21 cellular contexts compared by ENCODE assay signal in the genomic region with DNA sequence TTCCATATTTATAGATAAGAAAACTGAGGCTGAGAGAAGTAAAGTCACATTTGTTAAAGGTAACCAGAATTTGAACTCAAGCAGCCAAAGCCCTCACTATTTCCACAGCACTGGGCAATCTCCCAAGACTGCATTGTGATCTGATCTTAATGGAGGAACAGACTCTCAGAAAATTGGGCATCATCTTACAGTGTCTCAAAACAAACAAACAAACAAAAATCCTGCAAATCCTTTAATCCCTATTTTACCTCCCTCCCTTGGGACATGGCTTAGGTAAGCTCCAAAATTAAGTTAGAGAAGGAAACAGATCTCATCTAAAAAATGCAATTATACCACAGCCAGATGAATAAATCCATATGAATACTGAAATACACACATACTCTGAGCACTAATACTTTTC. TPM values are rescaled to one million over a fixed set of nuclear protein-coding genes. Genes with fewer than 3 reads are reported as not detected.
A peak's percentile ranks its signal among the peaks of the same experiment; 100 is the strongest.
DNase-seq lines count a peak whose midpoint lies in the region; ATAC-seq and TF ChIP-seq lines count a peak whose summit lies in the region.
"Had no signal": no experiment of that assay in that cellular context is flagged by ENCODE, and none has a peak within 500 bp of the region (broad histone marks: within the 10 kb centered on the region; RNA-seq: fewer than 3 reads in every experiment).

No MANE protein-coding gene starts in this region.

- H3K4me3 ChIP-seq in OCI-LY3 (ENCODE audit: low read length): peak overlapping the region; percentile 68
- H3K4me3 ChIP-seq in skeletal muscle satellite cell (ENCODE audit: low read length): no peak overlapping the region
- H3K4me3 ChIP-seq: psoas muscle, spleen had no signal

- H3K27me3 ChIP-seq in OCI-LY3 (ENCODE audit: low read depth, low read length): no peaks in the 10 kb centered on the region
- no peaks in the 10 kb centered on the region for H3K27me3 ChIP-seq in skeletal muscle satellite cell (ENCODE audit: control insufficient read depth, insufficient read depth, low read length)

- H3K4me1 ChIP-seq in OCI-LY3 (ENCODE audit: low read length) (peaks cover 7% of the 10 kb centered on the region; the same call in 1 of the 2 replicates), skeletal muscle satellite cell (ENCODE audit: control insufficient read depth, insufficient read depth, low read length) (peaks cover 12% of the 10 kb centered on the region)
- H3K4me1 ChIP-seq: gastrocnemius medialis, psoas muscle had no signal

- H3K9me3 Mint-ChIP-seq in T-helper 2 cell treated with Interferon-gamma antibody and Interleukin-4, amounts not matched to agents 5 μg/mL and 100 μg/mL, for 36 hours: no peaks in the 10 kb centered on the region
- no peaks in the 10 kb centered on the region for H3K9me3 Mint-ChIP-seq in chondrocyte (ENCODE audit: low read depth)
- H3K9me3 Mint-ChIP-seq: activated CD4-positive, alpha-beta memory T cell treated with anti-CD3 and anti-CD28 coated beads for 36 hours; activated naive CD4-positive, alpha-beta T cell treated with anti-CD3 and anti-CD28 coated beads, Interleukin-2, amount 50 U/mL, for 24 hours; activated T-cell treated with anti-CD3 and anti-CD28 coated beads, Interleukin-2, amount 50 U/mL, for 4 hours; nephron progenitor cell had no signal

- no peak overlapping the region for H3K9ac ChIP-seq in OCI-LY3 (ENCODE audit: low read length)
- no peak overlapping the region for H3K9ac ChIP-seq in skeletal muscle satellite cell (ENCODE audit: low read depth, low read length)

- peaks cover 22% of the 10 kb centered on the region for H3K27me3 Mint-ChIP-seq in T-helper 2 cell treated with Interferon-gamma antibody and Interleukin-4, amounts not matched to agents 5 μg/mL and 100 μg/mL, for 36 hours (ENCODE audit: low read depth)
- no peaks in the 10 kb centered on the region for H3K27me3 Mint-ChIP-seq in chondrocyte (ENCODE audit: low read depth)

- peak overlapping the region; percentile 72 for H3K4me2 ChIP-seq in OCI-LY3 (ENCODE audit: low read length)
- H3K4me2 ChIP-seq in skeletal muscle satellite cell (ENCODE audit: low read length): peak overlapping the region; percentile 84

- H3K36me3 ChIP-seq in OCI-LY3 (replicated peaks; ENCODE audit: low read depth, low read length): no peaks in the 10 kb centered on the region
- no peaks in the 10 kb centered on the region for H3K36me3 ChIP-seq in skeletal muscle satellite cell (ENCODE audit: insufficient read depth, low read length)
- H3K36me3 ChIP-seq: gastrocnemius medialis, spleen had no signal

- DNase-seq in T-helper 2 cell treated with Interferon-gamma antibody and Interleukin-4, amounts not matched to agents 5 μg/mL and 100 μg/mL, for 36 hours (ENCODE audit: low spot score): no peak
- DNase-seq in T-helper 2 cell (no peak), fibroblast of peridontal ligament (ENCODE audit: extremely low read depth) (peak; percentile 47), SKM-1 treated with dmso at 0.1 percent for 144 hours (lab: John Stamatoyannopoulos, UW; ENCODE audit: unreplicated experiment) (no peak), chondrocyte (ENCODE audit: low spot score) (no peak)
- DNase-seq: cortex of kidney, DMS 273 treated with DMSO at 0.1 percent for 48 hours, gastrocnemius medialis, GDM1, NCI-H1694 treated with DMSO at 0.1 percent for 48 hours, psoas muscle, SIG-M5, spleen had no signal

- ATAC-seq in GM18868 (IDR thresholded peaks at IDR 0.05; ENCODE audit: unreplicated experiment): no peak
- ATAC-seq: gastrocnemius medialis had no signal

- H3K36me3 Mint-ChIP-seq in T-helper 2 cell treated with Interferon-gamma antibody and Interleukin-4, amounts not matched to agents 5 μg/mL and 100 μg/mL, for 36 hours (ENCODE audit: low read depth): no peaks in the 10 kb centered on the region
- H3K36me3 Mint-ChIP-seq in chondrocyte (ENCODE audit: low read depth): no peaks in the 10 kb centered on the region
- H3K36me3 Mint-ChIP-seq: activated CD4-positive, alpha-beta memory T cell treated with anti-CD3 and anti-CD28 coated beads for 36 hours; CD14-positive monocyte had no signal

- no peaks in the 10 kb centered on the region for H3K79me2 ChIP-seq in OCI-LY3 (ENCODE audit: low read length)

- H4K20me1 ChIP-seq in OCI-LY3 (ENCODE audit: insufficient read depth, low read length): no peaks in the 10 kb centered on the region

- peak overlapping the region; percentile 98 for H2AFZ ChIP-seq in OCI-LY3 (ENCODE audit: low read depth, low read length)

- peak overlapping the region; percentile 74 for H3K4me3 Mint-ChIP-seq in T-helper 2 cell treated with Interferon-gamma antibody and Interleukin-4, amounts not matched to agents 5 μg/mL and 100 μg/mL, for 36 hours
- no peak overlapping the region for H3K4me3 Mint-ChIP-seq in chondrocyte (ENCODE audit: unreplicated experiment)
- H3K4me3 Mint-ChIP-seq: activated CD4-positive, alpha-beta memory T cell treated with anti-CD3 and anti-CD28 coated beads for 36 hours; activated naive CD4-positive, alpha-beta T cell treated with anti-CD3 and anti-CD28 coated beads, Interleukin-2, amount 50 U/mL, for 24 hours; activated T-cell treated with anti-CD3 and anti-CD28 coated beads, Interleukin-2, amount 50 U/mL, for 4 hours; nephron progenitor cell had no signal

- TF ChIP-seq CTCF in OCI-LY3 (IDR thresholded peaks at IDR 0.05; ENCODE audit: low read depth, low read length) (no peak), chondrocyte (IDR thresholded peaks at IDR 0.05) (no peak)

- H3K4me1 Mint-ChIP-seq in T-helper 2 cell treated with Interferon-gamma antibody and Interleukin-4, amounts not matched to agents 5 μg/mL and 100 μg/mL, for 36 hours (ENCODE audit: low read depth): peaks cover 25% of the 10 kb centered on the region
- H3K4me1 Mint-ChIP-seq in chondrocyte (ENCODE audit: low read depth): peaks cover 54% of the 10 kb centered on the region

- no peak overlapping the region for H3K27ac Mint-ChIP-seq in T-helper 2 cell treated with Interferon-gamma antibody and Interleukin-4, amounts not matched to agents 5 μg/mL and 100 μg/mL, for 36 hours
- H3K27ac Mint-ChIP-seq in chondrocyte (ENCODE audit: unreplicated experiment): no peak overlapping the region
- H3K27ac Mint-ChIP-seq: activated CD4-positive, alpha-beta memory T cell treated with anti-CD3 and anti-CD28 coated beads for 36 hours; activated naive CD4-positive, alpha-beta T cell treated with anti-CD3 and anti-CD28 coated beads, Interleukin-2, amount 50 U/mL, for 24 hours; CD14-positive monocyte had no signal

- H3K9me3 ChIP-seq in OCI-LY3 (ENCODE audit: insufficient read depth, low read length) (no peaks in the 10 kb centered on the region), skeletal muscle satellite cell (replicated peaks; ENCODE audit: low read length) (no peaks in the 10 kb centered on the region)
- H3K9me3 ChIP-seq: gastrocnemius medialis, psoas muscle, spleen had no signal

- no peak overlapping the region for H3K27ac ChIP-seq in OCI-LY3 (ENCODE audit: low read length)
- H3K27ac ChIP-seq: gastrocnemius medialis, psoas muscle, spleen had no signal

RNA-seq across cellular contexts. Expression of a gene that starts 57.5 kb away (rescaled TPM):
- 15.7 and 17.3 TPM in 2 replicates for total RNA-seq in skeletal muscle satellite cell (2012; rRNA removed)
- total RNA-seq in chondrocyte: 43.7 to 52.4 TPM (median 48.2 TPM) in 3 replicates

RNA-seq across cellular contexts. Expression of a gene that starts 58.9 kb away (rescaled TPM):
- total RNA-seq in skeletal muscle satellite cell (2012; rRNA removed): 20.0 and 20.5 TPM in 2 replicates
- total RNA-seq in chondrocyte: 18.7 to 23.7 TPM (median 20.2 TPM) in 3 replicates
